In the genomic region with DNA sequence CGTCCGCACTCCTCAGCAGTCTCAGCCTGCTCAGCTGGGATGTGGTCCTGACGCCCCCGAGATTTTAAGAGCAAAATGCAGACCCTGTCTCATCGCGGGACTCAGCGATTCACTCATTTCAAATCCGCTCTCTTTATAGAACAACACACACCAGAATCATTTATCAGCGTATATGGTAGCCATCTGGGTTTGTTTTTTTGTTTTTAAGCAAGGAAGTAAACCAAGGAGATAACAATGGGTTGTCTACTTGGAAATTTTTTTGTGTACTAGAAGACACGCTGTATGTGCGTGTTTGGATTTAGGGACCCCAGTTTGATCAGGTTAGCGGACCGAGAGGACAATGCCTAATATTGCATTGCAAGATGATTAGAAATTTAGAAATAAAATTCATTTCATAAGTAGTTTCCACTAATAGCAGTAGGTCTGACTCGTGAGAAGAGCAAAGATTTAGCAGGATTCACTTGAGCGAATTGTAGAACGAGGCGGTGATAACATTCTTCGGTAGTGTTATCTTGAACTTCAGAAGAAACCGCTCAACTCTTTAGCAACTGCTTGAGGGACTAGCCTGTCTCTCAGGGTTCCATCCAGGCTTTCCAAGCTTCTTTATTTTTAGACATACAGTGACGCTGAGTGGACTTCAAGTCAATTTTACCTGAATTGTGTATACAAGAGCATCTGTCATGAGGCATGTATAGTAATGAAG, we compare ENCODE assay signal across 8 cellular contexts. TPM values are rescaled to one million over a fixed set of nuclear protein-coding genes. Genes with fewer than 3 reads are reported as not detected.
DNase-seq lines count a peak whose midpoint lies in the region; ATAC-seq, FAIRE-seq and TF ChIP-seq lines count a peak whose summit lies in the region.

No MANE protein-coding gene starts in this region.

- H3K4me2 ChIP-seq in BLaER1 (peak overlapping the region; percentile 73), H1 (ENCODE audit: insufficient read depth in 1 of 2, low read depth in 2 of 2, low read length in 2 of 2) (peak overlapping the region; percentile 28 to 92)

- FAIRE-seq in H1 (lab: Jason Lieb, UNC) (no peak), HTR-8/SVneo (lab: Jason Lieb, UNC) (no peak)

- H3K23ac ChIP-seq in H1 (ENCODE audit: insufficient read length): no peak overlapping the region

- H3K27ac ChIP-seq in BLaER1 (peak overlapping the region; percentile 99), RWPE1 (peak overlapping the region; percentile 98), H1 (ENCODE audit: low read depth, low read length) (peak overlapping the region; percentile 55)

- no peak overlapping the region for H2BK15ac ChIP-seq in H1 (ENCODE audit: low read length)

- H3K4ac ChIP-seq in H1 (replicated peaks; ENCODE audit: insufficient read length, low read depth, low read length): no peak overlapping the region

- H4K20me1 ChIP-seq in BLaER1: peaks cover 60% of the 10 kb centered on the region
- no peaks in the 10 kb centered on the region for H4K20me1 ChIP-seq in H1 (replicated peaks in 1 of 2; ENCODE audit: control insufficient read depth in 1 of 2, insufficient read depth in 2 of 2, low read length in 2 of 2)

- no peak for TF ChIP-seq RAD21 in H1 (IDR thresholded peaks at IDR 0.05 in 1 of 2, conservative IDR thresholded peaks at IDR 0.05 in 1 of 2; ENCODE audit: low read depth in 2 of 2, low read length in 2 of 2)

- H3K27ac Mint-ChIP-seq in natural killer cell treated with Interleukin-12 subunit alpha and Interleukin-12 subunit beta and Interleukin-15 and Interleukin-18, amount 100 ng/mL, for 72 hours: peak overlapping the region; percentile 99 to 100

- H4K8ac ChIP-seq in H1 (ENCODE audit: extremely low read depth, insufficient read depth, low read length): peak overlapping the region; percentile 95; the same call in 1 of the 2 replicates

- H3K9ac ChIP-seq in BLaER1 (peak overlapping the region; percentile 97), H1 (replicated peaks in 1 of 4; ENCODE audit: extremely low read depth in 1 of 4, low read depth in 3 of 4, low read length in 3 of 4) (peak overlapping the region; percentile 71 to 99 (median 84))

- 0 out of 3 replicates have a peak, but pooled peaks of 1 of the 2 experiments have one; percentile 31 for TF ChIP-seq POLR2A in H1 (IDR thresholded peaks at IDR 0.05; ENCODE audit: control extremely low read depth in 1 of 2, low read depth in 2 of 2, low read length in 2 of 2)

- H3K23me2 ChIP-seq in H1 (ENCODE audit: low read depth, low read length): 0 out of 2 replicates have a peak, but pooled peaks cover 2% of the 10 kb centered on the region

- CTCF ChIA-PET in RWPE1 (lab: Yijun Ruan, JAX) (interaction anchor here (0.5 kb wide), 1 partner anchor 16 kb away, joined by 3 read pairs; no protein-coding TSS in a partner anchor), H1 (lab: Charles Lee; ENCODE audit: partially characterized antibody) (interaction anchor here (1.0 to 1.5 kb wide), 3 partner anchors 9 to 128 kb away, joined by 3 to 4 read pairs (median 4); no protein-coding TSS in a partner anchor)

- H3K79me2 ChIP-seq in H1 (ENCODE audit: control insufficient read depth in 1 of 2, insufficient read depth in 2 of 2, low read length in 2 of 2): peaks cover 6 to 82% of the 10 kb centered on the region in 2 experiments

- H3K4me3 ChIP-seq in BLaER1 (peak overlapping the region; percentile 93), H1 (ENCODE audit: extremely low read depth in 1 of 4, insufficient read depth in 2 of 4, low read depth in 3 of 4, low read length in 4 of 4) (peak overlapping the region; percentile 64 to 97 (median 90))

- peaks cover 25% of the 10 kb centered on the region for H3K36me3 Mint-ChIP-seq in natural killer cell treated with Interleukin-12 subunit alpha and Interleukin-12 subunit beta and Interleukin-15 and Interleukin-18, amount 100 ng/mL, for 72 hours

- no peaks in the 10 kb centered on the region for H3K27me3 Mint-ChIP-seq in natural killer cell treated with Interleukin-12 subunit alpha and Interleukin-12 subunit beta and Interleukin-15 and Interleukin-18, amount 100 ng/mL, for 72 hours

- H2BK12ac ChIP-seq in H1 (ENCODE audit: low read depth, low read length): no peak overlapping the region

- H3K9me3 Mint-ChIP-seq in natural killer cell treated with Interleukin-12 subunit alpha and Interleukin-12 subunit beta and Interleukin-15 and Interleukin-18, amount 100 ng/mL, for 72 hours: no peaks in the 10 kb centered on the region

- peak overlapping the region; percentile 79; the same call in 1 of the 2 replicates for H2BK5ac ChIP-seq in H1 (ENCODE audit: low read depth, low read length)

- H3K4me1 ChIP-seq in BLaER1 (peaks cover 51% of the 10 kb centered on the region), H1 (replicated peaks in 1 of 4; ENCODE audit: control insufficient read depth in 3 of 4, insufficient read depth in 4 of 4, low read length in 3 of 4) (peaks cover 0 to 8% (median 0%) of the 10 kb centered on the region in 4 experiments; a peak in 2 of 7 replicates)

- H4K5ac ChIP-seq in H1 (ENCODE audit: insufficient read length, low read depth, low read length): peak overlapping the region; percentile 50

- H3K27me3 ChIP-seq in BLaER1 (no peaks in the 10 kb centered on the region), H1 (replicated peaks in 1 of 4; ENCODE audit: control insufficient read depth in 3 of 4, extremely low read depth in 1 of 4, insufficient read depth in 3 of 4, low read length in 3 of 4) (no peaks in the 10 kb centered on the region)

- 2% methylated on average over 20 of the region's 20 CpGs; no CpG with 5 or more reads in 1 of the 2 experiments for WGBS in H1 (ENCODE audit: extremely low coverage in 1 of 2, insufficient coverage in 1 of 2, insufficient read length in 1 of 2, insufficient replicate concordance in 2 of 2, low coverage in 1 of 2, low lambda C conversion rate in 2 of 2, missing lambda C conversion rate in 1 of 2), 2 experiments

- ATAC-seq in GM18867 (IDR thresholded peaks at IDR 0.05; ENCODE audit: unreplicated experiment) (peak; percentile 13), HG03097 (IDR thresholded peaks at IDR 0.05; ENCODE audit: low FRiP score, unreplicated experiment) (peak; percentile 7)
- ATAC-seq in natural killer cell treated with Interleukin-12 subunit alpha and Interleukin-12 subunit beta and Interleukin-15 and Interleukin-18, amount 100 ng/mL, for 72 hours: no peak

- no peak overlapping the region for H3K18ac ChIP-seq in H1 (ENCODE audit: extremely low read depth, low read length)

- H3K56ac ChIP-seq in H1 (replicated peaks; ENCODE audit: insufficient read length, low read depth, low read length): peak overlapping the region; percentile 97

- DNase-seq in RWPE1 (ENCODE audit: low spot score) (no peak), H1 (ENCODE audit: low read depth in 1 of 2, low spot score in 2 of 2) (no peak), HTR-8/SVneo (ENCODE audit: insufficient read length, low spot score) (no peak), posterior vena cava (ENCODE audit: low spot score) (no peak)
- no peak for DNase-seq in natural killer cell treated with Interleukin-12 subunit alpha and Interleukin-12 subunit beta and Interleukin-15 and Interleukin-18, amount 100 ng/mL, for 72 hours (ENCODE audit: low spot score)

- peak overlapping the region; percentile 100 for H3K4me3 Mint-ChIP-seq in natural killer cell treated with Interleukin-12 subunit alpha and Interleukin-12 subunit beta and Interleukin-15 and Interleukin-18, amount 100 ng/mL, for 72 hours

- TF ChIP-seq CTCF in RWPE1 (conservative IDR thresholded peaks at IDR 0.05; ENCODE audit: low read depth): no peak
- no peak for TF ChIP-seq CTCF in H1 (IDR thresholded peaks at IDR 0.05; ENCODE audit: control extremely low read depth in 1 of 3, insufficient read depth in 1 of 3, low read depth in 1 of 3, low read length in 3 of 3)

- no peak overlapping the region for H2BK120ac ChIP-seq in H1 (replicated peaks; ENCODE audit: low read depth, low read length)

- H3K36me3 ChIP-seq in BLaER1 (peaks cover 24% of the 10 kb centered on the region), H1 (ENCODE audit: control insufficient read depth in 2 of 4, insufficient read depth in 4 of 4, low read length in 3 of 4) (no peaks in the 10 kb centered on the region)

- peak overlapping the region; percentile 31; the same call in 1 of the 2 replicates for H2AFZ ChIP-seq in H1 (ENCODE audit: low read length)

- peak overlapping the region; percentile 83 for H4K91ac ChIP-seq in H1 (replicated peaks; ENCODE audit: insufficient read length, low read length)

- intact Hi-C loops in posterior vena cava (cut with DNase I): no loop called here

- H3K4me1 Mint-ChIP-seq in natural killer cell treated with Interleukin-12 subunit alpha and Interleukin-12 subunit beta and Interleukin-15 and Interleukin-18, amount 100 ng/mL, for 72 hours (ENCODE audit: low read depth in 2 of 2): peaks cover 32 to 42% of the 10 kb centered on the region in 2 donors

- no peak overlapping the region for H2BK20ac ChIP-seq in H1 (ENCODE audit: low read length)

- POLR2A ChIA-PET in RWPE1 (lab: Yijun Ruan, JAX; ENCODE audit: low non-redundant PET) (no interaction called here), H1 (lab: Charles Lee; ENCODE audit: partially characterized antibody) (interaction anchor here (0.7 to 3.2 kb wide), 9 partner anchors 11 to 262 kb away, joined by 3 to 31 read pairs (median 4); a partner anchor contains a TSS)

- H3K9me3 ChIP-seq in BLaER1: no peaks in the 10 kb centered on the region
- H3K9me3 ChIP-seq in H1 (ENCODE audit: insufficient read depth in 2 of 2, low read depth in 1 of 2, low read length in 1 of 2): no peaks in the 10 kb centered on the region

- H3K14ac ChIP-seq in H1 (ENCODE audit: insufficient read length): no peak overlapping the region

- no peak overlapping the region for H2AK5ac ChIP-seq in H1 (ENCODE audit: low read depth, low read length)

- peaks cover 4% of the 10 kb centered on the region; the same call in 1 of the 2 replicates for H3K79me1 ChIP-seq in H1 (ENCODE audit: low read depth, low read length)

- TF ChIP-seq EP300 in H1 (IDR thresholded peaks at IDR 0.05; ENCODE audit: borderline replicate concordance in 1 of 2, low read depth in 2 of 2, low read length in 2 of 2): no peak

RNA-seq across cellular contexts. Expression of a gene that starts 1.3 kb away (rescaled TPM):
- 22.2 and 22.8 TPM in 2 replicates for total RNA-seq in H1 (2021; fragmentation: NEBNext Ultra II Directional; extraction: Animal tissue kit (Norgen Biotek cat#: 25700))
- 3.2 and 5.2 TPM in 2 replicates for polyA plus RNA-seq in H1 (2011; rRNA removed)
- polyA plus RNA-seq in H1 (2011; cell fraction: cytosol; rRNA removed): 9.2 TPM
- 4.4 TPM for polyA plus RNA-seq in H1 (2011; cell fraction: nucleus; rRNA removed)
- 5.0 to 13.1 TPM (median 7.4 TPM) in 4 replicates for polyA plus RNA-seq in H1 (2012, experiment 1 of 2)
- polyA plus RNA-seq in H1 (2012, experiment 2 of 2): 0.70 TPM
- 11.1 TPM for polyA plus RNA-seq in H1 (2013, experiment 1 of 2)
- 10.5 TPM for polyA plus RNA-seq in H1 (2013, experiment 2 of 2)
- polyA minus RNA-seq in H1 (2011; rRNA and poly(A)+ RNA removed): 15.9 and 35.0 TPM in 2 replicates
- 18.6 TPM for polyA minus RNA-seq in H1 (2011; cell fraction: cytosol; rRNA and poly(A)+ RNA removed)
- 15.4 TPM for polyA minus RNA-seq in H1 (2011; cell fraction: nucleus; rRNA and poly(A)+ RNA removed)
- 10 to 100 TPM; 23.5 to 23.6 TPM for total RNA-seq in natural killer cell treated with Interleukin-12 subunit alpha and Interleukin-12 subunit beta and Interleukin-15 and Interleukin-18, amount 100 ng/mL, for 72 hours
- total RNA-seq in posterior vena cava: 10 to 100 TPM; 21.2 to 23.7 TPM

RNA-seq across cellular contexts. Expression of a gene that starts 1.3 kb away (rescaled TPM):
- 131 and 135 TPM in 2 replicates for total RNA-seq in H1 (2021; fragmentation: NEBNext Ultra II Directional; extraction: Animal tissue kit (Norgen Biotek cat#: 25700))
- polyA plus RNA-seq in H1 (2011; rRNA removed): 99.6 and 240 TPM in 2 replicates
- polyA plus RNA-seq in H1 (2011; cell fraction: cytosol; rRNA removed): 183 TPM
- 21.8 TPM for polyA plus RNA-seq in H1 (2011; cell fraction: nucleus; rRNA removed)
- 151 to 192 TPM (median 180 TPM) in 4 replicates for polyA plus RNA-seq in H1 (2012, experiment 1 of 2)
- polyA plus RNA-seq in H1 (2012, experiment 2 of 2): 210 TPM
- 273 TPM for polyA plus RNA-seq in H1 (2013, experiment 1 of 2)
- polyA plus RNA-seq in H1 (2013, experiment 2 of 2): 292 TPM
- 26.7 and 28.6 TPM in 2 replicates for polyA minus RNA-seq in H1 (2011; rRNA and poly(A)+ RNA removed)
- 23.0 TPM for polyA minus RNA-seq in H1 (2011; cell fraction: cytosol; rRNA and poly(A)+ RNA removed)
- polyA minus RNA-seq in H1 (2011; cell fraction: nucleus; rRNA and poly(A)+ RNA removed): 15.4 TPM
- total RNA-seq in natural killer cell treated with Interleukin-12 subunit alpha and Interleukin-12 subunit beta and Interleukin-15 and Interleukin-18, amount 100 ng/mL, for 72 hours: 100 to 1,000 TPM in 1 of 2 donors, 10 to 100 TPM in 1; 52.1 to 124 TPM
- 100 to 1,000 TPM; 116 to 129 TPM for total RNA-seq in posterior vena cava

Comparison
In these comparisons a context has a peak if more than half of its experiments do, and no peak if none do; other contexts are left out.
1. ATAC-seq: peak in GM18867 (single experiment) and HG03097 (single experiment); none in natural killer cell treated with Interleukin-12 subunit alpha and Interleukin-12 subunit beta and Interleukin-15 and Interleukin-18, amount 100 ng/mL, for 72 hours (0 of 2).
2. Peak in every context shown above with its lines, with median percentiles within 50 percentile points of each other: H3K27ac ChIP-seq.